8 cellular contexts compared by ENCODE assay signal in genomic region chr1:152185544-152186391, GRCh38. TPM values are rescaled to one million over a fixed set of nuclear protein-coding genes. Genes with fewer than 3 reads are reported as not detected.
DNase-seq lines count a peak whose midpoint lies in the region; ATAC-seq, FAIRE-seq and TF ChIP-seq lines count a peak whose summit lies in the region.

No MANE protein-coding gene starts in this region.

- H3K9ac ChIP-seq in endothelial cell of umbilical vein (replicated peaks; ENCODE audit: extremely low read depth, insufficient read depth, low read length): no peak overlapping the region

- no peak overlapping the region for H3K27ac Mint-ChIP-seq in Calu3 (ENCODE audit: unreplicated experiment)
- H3K27ac Mint-ChIP-seq in activated CD4-positive, alpha-beta T cell treated with anti-CD3 and anti-CD28 coated beads, Interleukin-2, amount 10 ng/mL, durations not matched to agents 7 days and 5 days: no peak overlapping the region

- peaks cover 44% of the 10 kb centered on the region for H3K27me3 Mint-ChIP-seq in Calu3 (ENCODE audit: unreplicated experiment)
- peaks cover 24% of the 10 kb centered on the region for H3K27me3 Mint-ChIP-seq in activated CD4-positive, alpha-beta T cell treated with anti-CD3 and anti-CD28 coated beads, Interleukin-2, amount 10 ng/mL, durations not matched to agents 7 days and 5 days

- no peaks in the 10 kb centered on the region for H3K9me3 Mint-ChIP-seq in Calu3 (ENCODE audit: low read depth, unreplicated experiment)
- H3K9me3 Mint-ChIP-seq in activated CD4-positive, alpha-beta T cell treated with anti-CD3 and anti-CD28 coated beads, Interleukin-2, amount 10 ng/mL, durations not matched to agents 7 days and 5 days: no peaks in the 10 kb centered on the region

- peak; percentile 82 for FAIRE-seq in endothelial cell of umbilical vein (lab: Jason Lieb, UNC)

- H3K36me3 ChIP-seq in endothelial cell of umbilical vein (ENCODE audit: control insufficient read depth in 2 of 2, extremely low read depth in 1 of 2, insufficient read depth in 2 of 2, low read length in 2 of 2) (no peaks in the 10 kb centered on the region), mucosa of descending colon (ENCODE audit: low read depth) (no peaks in the 10 kb centered on the region), upper lobe of left lung (no peaks in the 10 kb centered on the region)

- 36% methylated on average over 8 of the region's 8 CpGs for WGBS in upper lobe of left lung, 2 donors

- ATAC-seq in mucosa of descending colon: peak; percentile 83
- peak; percentile 67 to 71 for ATAC-seq in upper lobe of left lung (ENCODE audit: low FRiP score in 2 of 2)
- no peak for ATAC-seq in GM19324 (IDR thresholded peaks at IDR 0.05; ENCODE audit: low FRiP score, unreplicated experiment)

- no peak overlapping the region for H3K27ac ChIP-seq in endothelial cell of umbilical vein (ENCODE audit: insufficient read depth, low read depth, low read length)
- H3K27ac ChIP-seq in upper lobe of left lung: no peak overlapping the region

- intact Hi-C loops in Calu3 (cut with micrococcal nuclease; ENCODE audit: unreplicated experiment) (loop anchor here (1.0 to 5.0 kb wide), 4 partner anchors 43 to 296 kb away; no protein-coding TSS in a partner anchor), endothelial cell of umbilical vein (cut with micrococcal nuclease) (loop anchor here (1.0 to 10.0 kb wide), 3 partner anchors 43 to 251 kb away; no protein-coding TSS in a partner anchor), mucosa of descending colon (cut with DNase I, micrococcal nuclease) (loop anchor here (2.0 to 10.0 kb wide), 4 partner anchors 133 to 272 kb away; no protein-coding TSS in a partner anchor)

- CTCF ChIA-PET in Calu3 (lab: Charles Lee) (interaction anchor here (0.5 to 4.1 kb wide), 7 partner anchors 12 to 310 kb away, joined by 3 to 47 read pairs (median 4); no protein-coding TSS in a partner anchor), endothelial cell of umbilical vein (lab: Charles Lee) (interaction anchor here (0.7 to 7.5 kb wide), 15 partner anchors 9 to 273 kb away, joined by 3 to 296 read pairs (median 5); no protein-coding TSS in a partner anchor)
- CTCF ChIA-PET in activated CD4-positive, alpha-beta T cell treated with anti-CD3 and anti-CD28 coated beads, Interleukin-2, amount 10 ng/mL, durations not matched to agents 7 days and 5 days (lab: Charles Lee): interaction anchor here (0.6 to 5.9 kb wide), 9 partner anchors 11 to 273 kb away, joined by 3 to 53 read pairs (median 4); no protein-coding TSS in a partner anchor

- H3K4me2 ChIP-seq in endothelial cell of umbilical vein (ENCODE audit: insufficient read depth, low read length): no peak overlapping the region

- TF ChIP-seq POLR2A in endothelial cell of umbilical vein (IDR thresholded peaks at IDR 0.05; ENCODE audit: low read depth, low read length): no peak
- no peak for TF ChIP-seq POLR2A in upper lobe of left lung (IDR thresholded peaks at IDR 0.05)

- TF ChIP-seq EP300 in upper lobe of left lung (IDR thresholded peaks at IDR 0.05): no peak

- peaks cover 8% of the 10 kb centered on the region for H3K36me3 Mint-ChIP-seq in Calu3 (ENCODE audit: insufficient read depth, unreplicated experiment)
- H3K36me3 Mint-ChIP-seq in activated CD4-positive, alpha-beta T cell treated with anti-CD3 and anti-CD28 coated beads, Interleukin-2, amount 10 ng/mL, durations not matched to agents 7 days and 5 days (ENCODE audit: low read depth): no peaks in the 10 kb centered on the region

- H3K79me2 ChIP-seq in endothelial cell of umbilical vein (ENCODE audit: control insufficient read depth, insufficient read depth, low read length): no peaks in the 10 kb centered on the region

- H3K4me1 ChIP-seq in endothelial cell of umbilical vein (ENCODE audit: control insufficient read depth, extremely low read depth, insufficient read depth, low read length) (peaks cover 9% of the 10 kb centered on the region), mucosa of descending colon (ENCODE audit: low read depth) (no peaks in the 10 kb centered on the region), upper lobe of left lung (peaks cover 0 to 20% (median 10%) of the 10 kb centered on the region in 4 donors)

- H3K27me3 ChIP-seq in endothelial cell of umbilical vein (ENCODE audit: control insufficient read depth in 2 of 2, insufficient read depth in 2 of 2, low read length in 2 of 2): peaks cover 0 to 7% of the 10 kb centered on the region in 2 experiments
- H3K27me3 ChIP-seq in upper lobe of left lung: no peaks in the 10 kb centered on the region

- no peak overlapping the region for H3K4me3 Mint-ChIP-seq in Calu3 (ENCODE audit: low read depth, unreplicated experiment)
- no peak overlapping the region for H3K4me3 Mint-ChIP-seq in activated CD4-positive, alpha-beta T cell treated with anti-CD3 and anti-CD28 coated beads, Interleukin-2, amount 10 ng/mL, durations not matched to agents 7 days and 5 days

- H3K4me3 ChIP-seq in HFF-Myc (replicated peaks; ENCODE audit: low read depth, low read length) (no peak overlapping the region), endothelial cell of umbilical vein (replicated peaks in 1 of 3; ENCODE audit: insufficient read depth in 1 of 3, low read depth in 1 of 3, low read length in 3 of 3) (no peak overlapping the region), mucosa of descending colon (no peak overlapping the region), upper lobe of left lung (no peak overlapping the region)

- H3K9me1 ChIP-seq in endothelial cell of umbilical vein (replicated peaks; ENCODE audit: control insufficient read depth, extremely low read depth, insufficient read depth, low read length): no peaks in the 10 kb centered on the region

- POLR2A ChIA-PET in activated CD4-positive, alpha-beta T cell treated with anti-CD3 and anti-CD28 coated beads, Interleukin-2, amount 10 ng/mL, durations not matched to agents 7 days and 5 days (lab: Charles Lee): no interaction called here
- POLR2A ChIA-PET in endothelial cell of umbilical vein (lab: Charles Lee): no interaction called here

- peak; percentile 93 for TF ChIP-seq CTCF in Calu3 (IDR thresholded peaks at IDR 0.05; ENCODE audit: unreplicated experiment)
- TF ChIP-seq CTCF in HFF-Myc (IDR thresholded peaks at IDR 0.05; ENCODE audit: low read depth, low read length, missing control alignments): peak; percentile 75
- TF ChIP-seq CTCF in endothelial cell of umbilical vein (IDR thresholded peaks at IDR 0.05; ENCODE audit: extremely low read depth in 1 of 2, insufficient read depth in 1 of 2, low read depth in 1 of 2, low read length in 2 of 2): peak; percentile 53 to 69
- peak; percentile 67 for TF ChIP-seq CTCF in mucosa of descending colon (IDR thresholded peaks at IDR 0.05)
- TF ChIP-seq CTCF in upper lobe of left lung (IDR thresholded peaks at IDR 0.05): peak; percentile 72 to 86 (median 80)

- DNase-seq in Calu3 (peak; percentile 47), HFF-Myc (ENCODE audit: extremely low read depth, low read depth) (peak; percentile 38), NCI-H446 treated with DMSO at 0.1 percent for 48 hours (lab: John Stamatoyannopoulos, UW) (peak; percentile 52), endothelial cell of umbilical vein (ENCODE audit: low read depth, low spot score) (peak; percentile 49), mucosa of descending colon (peak in 1 of 3 donors; percentile 49), upper lobe of left lung (peak in 1 of 2 donors; percentile 49)
- DNase-seq in activated CD4-positive, alpha-beta T cell treated with anti-CD3 and anti-CD28 coated beads, Interleukin-2, amount 10 ng/mL, durations not matched to agents 7 days and 5 days: peak; percentile 47

- no peak overlapping the region for H2AFZ ChIP-seq in endothelial cell of umbilical vein (ENCODE audit: low read depth, low read length)

- H3K9me3 ChIP-seq in endothelial cell of umbilical vein (replicated peaks; ENCODE audit: control insufficient read depth, insufficient read depth, low read length) (no peaks in the 10 kb centered on the region), mucosa of descending colon (no peaks in the 10 kb centered on the region), upper lobe of left lung (no peaks in the 10 kb centered on the region)

- BruUV-seq in Calu3 (replicated peaks; lab: Mats Ljungman, UMichigan) (no TSS peak), endothelial cell of umbilical vein (replicated peaks; lab: Mats Ljungman, UMichigan) (no TSS peak)

- peaks cover 22% of the 10 kb centered on the region for H3K4me1 Mint-ChIP-seq in Calu3 (ENCODE audit: low read depth, unreplicated experiment)
- peaks cover 6% of the 10 kb centered on the region for H3K4me1 Mint-ChIP-seq in activated CD4-positive, alpha-beta T cell treated with anti-CD3 and anti-CD28 coated beads, Interleukin-2, amount 10 ng/mL, durations not matched to agents 7 days and 5 days

- dilution Hi-C loops in endothelial cell of umbilical vein (cut with MboI; ENCODE audit: extremely low pct_ligation_motif_present, low sequenced_read_pairs): no loop called here

- H4K20me1 ChIP-seq in endothelial cell of umbilical vein (replicated peaks; ENCODE audit: control insufficient read depth, extremely low read depth, insufficient read depth, low read length): no peaks in the 10 kb centered on the region

RNA-seq across cellular contexts. Expression of gene RPTN, which starts 26.7 kb away (rescaled TPM):
- not detected in 2 replicates for total RNA-seq in Calu3 (2022)
- not detected for total RNA-seq in activated CD4-positive, alpha-beta T cell treated with anti-CD3 and anti-CD28 coated beads, Interleukin-2, amount 10 ng/mL, durations not matched to agents 7 days and 5 days
- total RNA-seq in endothelial cell of umbilical vein: not detected in 2 replicates
- not detected in 2 replicates for polyA plus RNA-seq in endothelial cell of umbilical vein
- polyA plus RNA-seq in endothelial cell of umbilical vein (2011; cell fraction: cytosol; rRNA removed): not detected in 2 replicates
- not detected in 2 replicates for polyA plus RNA-seq in endothelial cell of umbilical vein (2011; cell fraction: nucleus; rRNA removed)
- not detected in 2 replicates for polyA plus RNA-seq in endothelial cell of umbilical vein (2012)
- not detected in 2 replicates for polyA minus RNA-seq in endothelial cell of umbilical vein
- polyA minus RNA-seq in endothelial cell of umbilical vein (2011; cell fraction: cytosol; rRNA and poly(A)+ RNA removed): not detected
- not detected in 2 replicates for polyA minus RNA-seq in endothelial cell of umbilical vein (2011; cell fraction: nucleus; rRNA and poly(A)+ RNA removed)
- total RNA-seq in mucosa of descending colon: not detected
- not detected for total RNA-seq in upper lobe of left lung

RNA-seq across cellular contexts. Expression of gene HRNR, which starts 38.2 kb away (rescaled TPM):
- total RNA-seq in Calu3 (2022) (not detected in 2 replicates), endothelial cell of umbilical vein (not detected in 2 replicates), mucosa of descending colon (not detected), upper lobe of left lung (not detected)
- total RNA-seq in activated CD4-positive, alpha-beta T cell treated with anti-CD3 and anti-CD28 coated beads, Interleukin-2, amount 10 ng/mL, durations not matched to agents 7 days and 5 days: not detected
- polyA plus RNA-seq in endothelial cell of umbilical vein: not detected in 2 replicates
- polyA plus RNA-seq in endothelial cell of umbilical vein (2011; cell fraction: cytosol; rRNA removed): not detected in 2 replicates
- not detected in 2 replicates for polyA plus RNA-seq in endothelial cell of umbilical vein (2011; cell fraction: nucleus; rRNA removed)
- polyA plus RNA-seq in endothelial cell of umbilical vein (2012): 0.07 and 0.11 TPM in 2 replicates
- polyA minus RNA-seq in endothelial cell of umbilical vein: not detected in 2 replicates
- not detected for polyA minus RNA-seq in endothelial cell of umbilical vein (2011; cell fraction: cytosol; rRNA and poly(A)+ RNA removed)
- polyA minus RNA-seq in endothelial cell of umbilical vein (2011; cell fraction: nucleus; rRNA and poly(A)+ RNA removed): not detected in 2 replicates
